1 cellular context compared by ENCODE assay signal in the genomic region with DNA sequence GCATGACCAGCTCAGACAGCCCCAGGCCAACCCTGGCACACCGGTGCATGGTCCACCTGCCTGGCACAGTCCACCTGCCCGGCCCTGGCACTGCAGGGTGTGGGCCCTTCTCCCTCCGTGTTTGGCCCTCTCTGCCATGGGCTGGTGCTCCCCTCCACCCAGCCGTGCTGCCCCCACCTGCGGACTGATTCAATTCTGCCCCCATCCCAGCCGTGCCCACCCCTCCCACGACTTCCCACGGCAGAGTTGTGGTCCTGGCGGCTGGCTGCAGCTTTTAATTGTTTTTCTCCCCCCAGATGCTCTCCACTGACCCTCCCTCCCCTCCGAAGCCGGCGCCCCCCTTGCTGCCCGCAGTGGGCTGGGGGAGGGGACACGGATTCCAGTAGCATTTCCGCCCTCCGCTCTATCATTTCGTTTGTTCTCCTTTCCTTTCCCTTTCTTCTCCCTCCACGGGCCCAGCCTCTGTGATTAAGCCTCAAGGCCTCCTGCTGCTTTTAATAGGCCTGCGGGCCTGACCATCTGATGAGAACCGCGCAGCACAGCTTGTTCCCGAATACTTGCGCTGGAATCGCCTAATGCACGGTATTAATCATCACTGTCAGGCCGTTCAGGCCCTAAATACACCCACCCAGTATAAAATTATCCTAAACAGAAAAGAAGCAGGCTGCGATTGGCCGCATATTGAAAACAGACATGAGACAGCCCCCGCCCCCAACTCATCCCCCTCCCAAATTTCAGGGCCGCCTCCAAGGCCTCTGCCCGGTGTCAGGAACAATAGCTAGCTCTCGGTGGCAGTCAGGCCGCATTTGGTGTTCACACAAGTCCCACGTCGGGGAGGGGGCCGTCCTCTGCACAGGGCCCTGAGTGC.
TF ChIP-seq lines count a peak whose summit lies in the region.

No MANE protein-coding gene starts in this region.

TF ChIP-seq in HEK293, 187 proteins besides CTCF, POLR2A, EP300 and RAD21 (continued from another document and continues in another):
- TF ChIP-seq ZSCAN18 (tag by site-specific recombination; IDR thresholded peaks at IDR 0.05) (no peak; the same call in 1 of the 2 replicates), ZBTB8A (tag by site-specific recombination; IDR thresholded peaks at IDR 0.05) (no peak; the same call in 1 of the 2 replicates), TSHZ1 (tag by site-specific recombination; IDR thresholded peaks at IDR 0.05; ENCODE audit: borderline replicate concordance) (0 out of 2 replicates have a peak, but pooled peaks have one; percentile 79), ZNF23 (tag by site-specific recombination; IDR thresholded peaks at IDR 0.05; ENCODE audit: borderline replicate concordance) (no peak), ZNF239 (tag by site-specific recombination; IDR thresholded peaks at IDR 0.05) (no peak), ZNF610 (tag by site-specific recombination; IDR thresholded peaks at IDR 0.05; ENCODE audit: borderline replicate concordance) (peak; percentile 64; the same call in 1 of the 2 replicates), ZNF792 (tag by site-specific recombination; IDR thresholded peaks at IDR 0.05) (no peak), ZNF221 (tag by site-specific recombination; IDR thresholded peaks at IDR 0.05; ENCODE audit: borderline replicate concordance) (no peak), ZNF10 (tag by site-specific recombination; IDR thresholded peaks at IDR 0.05) (peak; percentile 32; the same call in 1 of the 2 replicates), ZNF280C (tag by site-specific recombination; IDR thresholded peaks at IDR 0.05) (no peak), ZNF112 (tag by site-specific recombination; IDR thresholded peaks at IDR 0.05) (no peak), ZNF707 (tag by site-specific recombination; IDR thresholded peaks at IDR 0.05) (no peak), ZNF416 (tag by site-specific recombination; IDR thresholded peaks at IDR 0.05) (no peak), ZNF138 (tag by site-specific recombination; IDR thresholded peaks at IDR 0.05; ENCODE audit: borderline replicate concordance) (no peak), KLF16 (tag by site-specific recombination; IDR thresholded peaks at IDR 0.05) (peak; percentile 32; the same call in 1 of the 2 replicates), ZSCAN30 (tag by site-specific recombination; IDR thresholded peaks at IDR 0.05) (peak; percentile 54), ZBTB21 (tag by site-specific recombination; IDR thresholded peaks at IDR 0.05) (no peak), ZNF248 (tag by site-specific recombination; IDR thresholded peaks at IDR 0.05) (no peak), HOXA7 (CRISPR knock-in tag; IDR thresholded peaks at IDR 0.05; ENCODE audit: borderline replicate concordance) (no peak), KLF8 (tag by site-specific recombination; IDR thresholded peaks at IDR 0.05) (0 out of 2 replicates have a peak, but pooled peaks have one; percentile 31), ZFHX2 (tag by site-specific recombination; conservative IDR thresholded peaks at IDR 0.05) (peak; percentile 90), ZNF621 (tag by site-specific recombination; IDR thresholded peaks at IDR 0.05) (no peak), ZNF114 (tag by site-specific recombination; IDR thresholded peaks at IDR 0.05) (no peak)
- TF ChIP-seq, protein P1, sequence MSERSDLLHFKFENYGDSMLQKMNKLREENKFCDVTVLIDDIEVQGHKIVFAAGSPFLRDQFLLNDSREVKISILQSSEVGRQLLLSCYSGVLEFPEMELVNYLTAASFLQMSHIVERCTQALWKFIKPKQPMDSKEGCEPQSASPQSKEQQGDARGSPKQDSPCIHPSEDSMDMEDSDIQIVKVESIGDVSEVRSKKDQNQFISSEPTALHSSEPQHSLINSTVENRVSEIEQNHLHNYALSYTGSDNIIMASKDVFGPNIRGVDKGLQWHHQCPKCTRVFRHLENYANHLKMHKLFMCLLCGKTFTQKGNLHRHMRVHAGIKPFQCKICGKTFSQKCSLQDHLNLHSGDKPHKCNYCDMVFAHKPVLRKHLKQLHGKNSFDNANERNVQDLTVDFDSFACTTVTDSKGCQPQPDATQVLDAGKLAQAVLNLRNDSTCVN (tag by site-specific recombination; optimal IDR thresholded peaks at IDR 0.05), result peak; percentile 17
- TF ChIP-seq, protein P2, sequence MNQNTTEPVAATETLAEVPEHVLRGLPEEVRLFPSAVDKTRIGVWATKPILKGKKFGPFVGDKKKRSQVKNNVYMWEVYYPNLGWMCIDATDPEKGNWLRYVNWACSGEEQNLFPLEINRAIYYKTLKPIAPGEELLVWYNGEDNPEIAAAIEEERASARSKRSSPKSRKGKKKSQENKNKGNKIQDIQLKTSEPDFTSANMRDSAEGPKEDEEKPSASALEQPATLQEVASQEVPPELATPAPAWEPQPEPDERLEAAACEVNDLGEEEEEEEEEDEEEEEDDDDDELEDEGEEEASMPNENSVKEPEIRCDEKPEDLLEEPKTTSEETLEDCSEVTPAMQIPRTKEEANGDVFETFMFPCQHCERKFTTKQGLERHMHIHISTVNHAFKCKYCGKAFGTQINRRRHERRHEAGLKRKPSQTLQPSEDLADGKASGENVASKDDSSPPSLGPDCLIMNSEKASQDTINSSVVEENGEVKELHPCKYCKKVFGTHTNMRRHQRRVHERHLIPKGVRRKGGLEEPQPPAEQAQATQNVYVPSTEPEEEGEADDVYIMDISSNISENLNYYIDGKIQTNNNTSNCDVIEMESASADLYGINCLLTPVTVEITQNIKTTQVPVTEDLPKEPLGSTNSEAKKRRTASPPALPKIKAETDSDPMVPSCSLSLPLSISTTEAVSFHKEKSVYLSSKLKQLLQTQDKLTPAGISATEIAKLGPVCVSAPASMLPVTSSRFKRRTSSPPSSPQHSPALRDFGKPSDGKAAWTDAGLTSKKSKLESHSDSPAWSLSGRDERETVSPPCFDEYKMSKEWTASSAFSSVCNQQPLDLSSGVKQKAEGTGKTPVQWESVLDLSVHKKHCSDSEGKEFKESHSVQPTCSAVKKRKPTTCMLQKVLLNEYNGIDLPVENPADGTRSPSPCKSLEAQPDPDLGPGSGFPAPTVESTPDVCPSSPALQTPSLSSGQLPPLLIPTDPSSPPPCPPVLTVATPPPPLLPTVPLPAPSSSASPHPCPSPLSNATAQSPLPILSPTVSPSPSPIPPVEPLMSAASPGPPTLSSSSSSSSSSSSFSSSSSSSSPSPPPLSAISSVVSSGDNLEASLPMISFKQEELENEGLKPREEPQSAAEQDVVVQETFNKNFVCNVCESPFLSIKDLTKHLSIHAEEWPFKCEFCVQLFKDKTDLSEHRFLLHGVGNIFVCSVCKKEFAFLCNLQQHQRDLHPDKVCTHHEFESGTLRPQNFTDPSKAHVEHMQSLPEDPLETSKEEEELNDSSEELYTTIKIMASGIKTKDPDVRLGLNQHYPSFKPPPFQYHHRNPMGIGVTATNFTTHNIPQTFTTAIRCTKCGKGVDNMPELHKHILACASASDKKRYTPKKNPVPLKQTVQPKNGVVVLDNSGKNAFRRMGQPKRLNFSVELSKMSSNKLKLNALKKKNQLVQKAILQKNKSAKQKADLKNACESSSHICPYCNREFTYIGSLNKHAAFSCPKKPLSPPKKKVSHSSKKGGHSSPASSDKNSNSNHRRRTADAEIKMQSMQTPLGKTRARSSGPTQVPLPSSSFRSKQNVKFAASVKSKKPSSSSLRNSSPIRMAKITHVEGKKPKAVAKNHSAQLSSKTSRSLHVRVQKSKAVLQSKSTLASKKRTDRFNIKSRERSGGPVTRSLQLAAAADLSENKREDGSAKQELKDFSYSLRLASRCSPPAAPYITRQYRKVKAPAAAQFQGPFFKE (tag by site-specific recombination; IDR thresholded peaks at IDR 0.05; ENCODE audit: borderline replicate concordance), result no peak
- TF ChIP-seq, protein P3, sequence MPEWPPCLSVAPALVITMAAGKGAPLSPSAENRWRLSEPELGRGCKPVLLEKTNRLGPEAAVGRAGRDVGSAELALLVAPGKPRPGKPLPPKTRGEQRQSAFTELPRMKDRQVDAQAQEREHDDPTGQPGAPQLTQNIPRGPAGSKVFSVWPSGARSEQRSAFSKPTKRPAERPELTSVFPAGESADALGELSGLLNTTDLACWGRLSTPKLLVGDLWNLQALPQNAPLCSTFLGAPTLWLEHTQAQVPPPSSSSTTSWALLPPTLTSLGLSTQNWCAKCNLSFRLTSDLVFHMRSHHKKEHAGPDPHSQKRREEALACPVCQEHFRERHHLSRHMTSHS (tag by site-specific recombination; IDR thresholded peaks at IDR 0.05), result peak; percentile 82
- TF ChIP-seq, protein P4, sequence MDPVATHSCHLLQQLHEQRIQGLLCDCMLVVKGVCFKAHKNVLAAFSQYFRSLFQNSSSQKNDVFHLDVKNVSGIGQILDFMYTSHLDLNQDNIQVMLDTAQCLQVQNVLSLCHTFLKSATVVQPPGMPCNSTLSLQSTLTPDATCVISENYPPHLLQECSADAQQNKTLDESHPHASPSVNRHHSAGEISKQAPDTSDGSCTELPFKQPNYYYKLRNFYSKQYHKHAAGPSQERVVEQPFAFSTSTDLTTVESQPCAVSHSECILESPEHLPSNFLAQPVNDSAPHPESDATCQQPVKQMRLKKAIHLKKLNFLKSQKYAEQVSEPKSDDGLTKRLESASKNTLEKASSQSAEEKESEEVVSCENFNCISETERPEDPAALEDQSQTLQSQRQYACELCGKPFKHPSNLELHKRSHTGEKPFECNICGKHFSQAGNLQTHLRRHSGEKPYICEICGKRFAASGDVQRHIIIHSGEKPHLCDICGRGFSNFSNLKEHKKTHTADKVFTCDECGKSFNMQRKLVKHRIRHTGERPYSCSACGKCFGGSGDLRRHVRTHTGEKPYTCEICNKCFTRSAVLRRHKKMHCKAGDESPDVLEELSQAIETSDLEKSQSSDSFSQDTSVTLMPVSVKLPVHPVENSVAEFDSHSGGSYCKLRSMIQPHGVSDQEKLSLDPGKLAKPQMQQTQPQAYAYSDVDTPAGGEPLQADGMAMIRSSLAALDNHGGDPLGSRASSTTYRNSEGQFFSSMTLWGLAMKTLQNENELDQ (tag by site-specific recombination; IDR thresholded peaks at IDR 0.05; ENCODE audit: low read depth), result no peak
- TF ChIP-seq, protein P5, sequence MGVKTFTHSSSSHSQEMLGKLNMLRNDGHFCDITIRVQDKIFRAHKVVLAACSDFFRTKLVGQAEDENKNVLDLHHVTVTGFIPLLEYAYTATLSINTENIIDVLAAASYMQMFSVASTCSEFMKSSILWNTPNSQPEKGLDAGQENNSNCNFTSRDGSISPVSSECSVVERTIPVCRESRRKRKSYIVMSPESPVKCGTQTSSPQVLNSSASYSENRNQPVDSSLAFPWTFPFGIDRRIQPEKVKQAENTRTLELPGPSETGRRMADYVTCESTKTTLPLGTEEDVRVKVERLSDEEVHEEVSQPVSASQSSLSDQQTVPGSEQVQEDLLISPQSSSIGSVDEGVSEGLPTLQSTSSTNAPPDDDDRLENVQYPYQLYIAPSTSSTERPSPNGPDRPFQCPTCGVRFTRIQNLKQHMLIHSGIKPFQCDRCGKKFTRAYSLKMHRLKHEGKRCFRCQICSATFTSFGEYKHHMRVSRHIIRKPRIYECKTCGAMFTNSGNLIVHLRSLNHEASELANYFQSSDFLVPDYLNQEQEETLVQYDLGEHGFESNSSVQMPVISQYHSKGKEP (tag by site-specific recombination; IDR thresholded peaks at IDR 0.05), result peak; percentile 91
- TF ChIP-seq, protein P6, sequence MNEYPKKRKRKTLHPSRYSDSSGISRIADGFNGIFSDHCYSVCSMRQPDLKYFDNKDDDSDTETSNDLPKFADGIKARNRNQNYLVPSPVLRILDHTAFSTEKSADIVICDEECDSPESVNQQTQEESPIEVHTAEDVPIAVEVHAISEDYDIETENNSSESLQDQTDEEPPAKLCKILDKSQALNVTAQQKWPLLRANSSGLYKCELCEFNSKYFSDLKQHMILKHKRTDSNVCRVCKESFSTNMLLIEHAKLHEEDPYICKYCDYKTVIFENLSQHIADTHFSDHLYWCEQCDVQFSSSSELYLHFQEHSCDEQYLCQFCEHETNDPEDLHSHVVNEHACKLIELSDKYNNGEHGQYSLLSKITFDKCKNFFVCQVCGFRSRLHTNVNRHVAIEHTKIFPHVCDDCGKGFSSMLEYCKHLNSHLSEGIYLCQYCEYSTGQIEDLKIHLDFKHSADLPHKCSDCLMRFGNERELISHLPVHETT (tag by site-specific recombination; IDR thresholded peaks at IDR 0.05), result no peak
